In the genomic region with DNA sequence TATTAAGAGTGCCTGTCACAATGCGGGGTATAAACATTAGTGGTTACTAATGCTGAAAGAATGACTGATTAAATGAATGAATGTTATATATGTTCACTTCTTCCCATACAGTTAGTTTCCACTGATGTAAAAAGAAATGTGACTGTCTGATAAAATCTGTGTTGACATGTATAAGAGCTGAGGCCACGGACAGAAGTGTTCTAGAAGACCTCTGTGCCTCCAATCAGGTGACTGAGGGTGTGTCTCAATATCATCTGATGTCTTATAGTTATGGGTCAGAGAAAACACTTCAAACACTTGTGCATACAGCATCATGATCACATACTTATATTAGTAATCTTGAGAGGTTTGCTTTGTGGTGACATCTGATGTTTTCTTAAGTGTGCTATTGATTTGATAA, we compare ENCODE assay signal across 15 cellular contexts.
"Had no signal": no experiment of that assay in that cellular context is flagged by ENCODE, and none has a peak within 500 bp of the region (broad histone marks: within the 10 kb centered on the region; RNA-seq: fewer than 3 reads in every experiment).

No MANE protein-coding gene starts in this region.

- H3K4me3 ChIP-seq: colonic mucosa, gastrocnemius medialis, heart right ventricle, neural progenitor cell, ovary, testis, upper lobe of right lung had no signal

- FAIRE-seq: kidney had no signal

- DNase-seq: activated CD4-positive, alpha-beta T cell treated with anti-CD3 and anti-CD28 coated beads, Interleukin-2, amount 50 U/mL, for 1 hour; activated CD4-positive, CD25-positive, alpha-beta regulatory T cell; activated CD8-positive, alpha-beta memory T cell treated with anti-CD3 and anti-CD28 coated beads, Interleukin-2, amount 10 ng/mL, durations not matched to agents 7 days and 5 days; activated naive CD4-positive, alpha-beta T cell; activated T-cell treated with anti-CD3 and anti-CD28 coated beads, Interleukin-2, amount 50 U/mL, for 4 hours; colonic mucosa; effector CD8-positive, alpha-beta T cell; gastrocnemius medialis; heart right ventricle; kidney; ovary; stimulated activated CD4-positive, alpha-beta T cell treated with anti-CD3 and anti-CD28 coated beads, Interleukin-4, amount 100 ng/mL, for 1 hour; testis; upper lobe of right lung had no signal
